1 cellular context compared by ENCODE assay signal in genomic region chrX:53116101-53116500, GRCh38.
TF ChIP-seq lines count a peak whose summit lies in the region.

No MANE protein-coding gene starts in this region.

TF ChIP-seq in GM12878, 131 proteins besides CTCF, POLR2A, EP300 and RAD21:
- no peak for TF ChIP-seq PRDM15 (CRISPR knock-in tag; IDR thresholded peaks at IDR 0.05)
- TF ChIP-seq MAX (IDR thresholded peaks at IDR 0.05; ENCODE audit: low read depth, low read length) = no peak
- TF ChIP-seq SUPT20H (IDR thresholded peaks at IDR 0.05; ENCODE audit: borderline replicate concordance, control insufficient read depth, low read depth, low read length) = no peak
- no peak for TF ChIP-seq IRF5 (IDR thresholded peaks at IDR 0.05; ENCODE audit: borderline replicate concordance)
- no peak for TF ChIP-seq SMAD5 (IDR thresholded peaks at IDR 0.05; ENCODE audit: low read depth)
- no peak for TF ChIP-seq E2F4 (IDR thresholded peaks at IDR 0.05; ENCODE audit: low read depth, low read length)
- no peak for TF ChIP-seq ASH2L (IDR thresholded peaks at IDR 0.05; ENCODE audit: borderline replicate concordance, low read depth)
- TF ChIP-seq REST (IDR thresholded peaks at IDR 0.05; ENCODE audit: low read depth, low read length) = no peak
- TF ChIP-seq BCLAF1 (IDR thresholded peaks at IDR 0.05) = no peak
